8 cellular contexts compared by ENCODE assay signal in the genomic region with DNA sequence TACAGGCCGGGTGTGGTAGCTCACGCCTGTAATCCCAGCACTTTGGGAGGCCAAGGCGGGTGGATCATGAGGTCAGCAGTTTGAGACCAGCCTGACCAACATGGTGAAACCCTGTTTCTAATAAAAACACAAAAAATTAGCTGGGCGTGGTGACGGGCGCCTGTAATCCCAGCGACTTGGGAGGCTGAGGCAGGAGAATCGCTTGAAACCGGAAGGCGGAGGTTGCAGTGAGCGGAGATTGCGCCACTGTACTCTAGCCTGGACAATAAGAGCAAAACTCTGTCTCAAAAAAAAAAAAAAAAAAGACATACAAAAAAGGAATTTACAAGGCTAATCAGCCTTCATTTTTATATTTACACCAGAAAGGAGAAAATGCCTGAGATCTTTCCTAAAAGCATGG.
DNase-seq lines count a peak whose midpoint lies in the region; ATAC-seq and TF ChIP-seq lines count a peak whose summit lies in the region.
"Not testable (repeated sequence)": the region's sequence is repeated elsewhere in the genome, so short reads cannot be mapped to it uniquely, and the experiment has no call there.

No MANE protein-coding gene starts in this region.

- H4K20me1 ChIP-seq in BLaER1 treated with 17β-estradiol and CSF1 and Interleukin-3, amounts not matched to agents 10 nM and 100 nM: peaks cover 0 to 91% (median 29%) of the 10 kb centered on the region in 11 experiments; a peak in 15 of 22 replicates
- peaks cover 86% of the 10 kb centered on the region for H4K20me1 ChIP-seq in osteoblast (ENCODE audit: insufficient read depth, low read length)
- H4K20me1 ChIP-seq in smooth muscle cell (ENCODE audit: low read depth): peaks cover 97% of the 10 kb centered on the region

- not testable (repeated sequence) for H3K27me3 ChIP-seq in BLaER1 treated with 17β-estradiol and CSF1 and Interleukin-3, amounts not matched to agents 10 nM and 100 nM; left lung; osteoblast (ENCODE audit: insufficient read depth, low read length); smooth muscle cell (ENCODE audit: low read depth); upper lobe of right lung

- peaks cover 56 to 71% (median 65%) of the 10 kb centered on the region in 10 experiments for H3K4me1 ChIP-seq in BLaER1 treated with 17β-estradiol and CSF1 and Interleukin-3, amounts not matched to agents 10 nM and 100 nM
- H3K4me1 ChIP-seq in left lung: peaks cover 12 to 37% of the 10 kb centered on the region in 2 donors
- peaks cover 33% of the 10 kb centered on the region for H3K4me1 ChIP-seq in osteoblast (ENCODE audit: insufficient read depth, low read length)
- peaks cover 11% of the 10 kb centered on the region for H3K4me1 ChIP-seq in smooth muscle cell (ENCODE audit: low read depth)
- peaks cover 22% of the 10 kb centered on the region for H3K4me1 ChIP-seq in upper lobe of right lung

- H3K36me3 Mint-ChIP-seq in HFFc6 (ENCODE audit: low read depth): peaks cover 33% of the 10 kb centered on the region
- H3K36me3 Mint-ChIP-seq in WTC11; chondrocyte (ENCODE audit: low read depth): not testable (repeated sequence)

- H3K9me3 ChIP-seq in BLaER1 treated with 17β-estradiol and CSF1 and Interleukin-3, amounts not matched to agents 10 nM and 100 nM (replicated peaks in 1 of 11); left lung; osteoblast (ENCODE audit: low read depth, low read length); smooth muscle cell (replicated peaks; ENCODE audit: low read depth); upper lobe of right lung: not testable (repeated sequence)

- 84% methylated on average over 12 of the region's 12 CpGs for WGBS in smooth muscle cell (ENCODE audit: low lambda C conversion rate)

- peak overlapping the region in 8 of 11 experiments; percentile 20 to 70 (median 66); a peak in 13 of 22 replicates for H3K4me2 ChIP-seq in BLaER1 treated with 17β-estradiol and CSF1 and Interleukin-3, amounts not matched to agents 10 nM and 100 nM
- not testable (repeated sequence) for H3K4me2 ChIP-seq in osteoblast (ENCODE audit: insufficient read depth, low read length); smooth muscle cell

- H3K36me3 ChIP-seq in BLaER1 treated with 17β-estradiol and CSF1 and Interleukin-3, amounts not matched to agents 10 nM and 100 nM: peaks cover 4 to 37% (median 19%) of the 10 kb centered on the region in 11 experiments; a peak in 20 of 22 replicates
- not testable (repeated sequence) for H3K36me3 ChIP-seq in left lung; smooth muscle cell (ENCODE audit: low read depth); upper lobe of right lung
- peaks cover 44% of the 10 kb centered on the region for H3K36me3 ChIP-seq in osteoblast (ENCODE audit: insufficient read depth, low read length)

- H3K27ac Mint-ChIP-seq in HFFc6 (peak overlapping the region; percentile 54), WTC11 (0 out of 2 replicates have a peak overlapping the region, but pooled peaks have one; percentile 84), chondrocyte (ENCODE audit: unreplicated experiment) (peak overlapping the region; percentile 79)

- CTCF ChIA-PET in WTC11 (lab: Charles Lee): interaction anchor here (0.7 to 10.6 kb wide), 5 partner anchors 9 to 135 kb away, joined by 3 to 243 read pairs (median 4); a partner anchor contains a TSS

- peak overlapping the region; percentile 7; the same call in 1 of the 2 replicates for H3K4me3 Mint-ChIP-seq in HFFc6
- H3K4me3 Mint-ChIP-seq in WTC11; chondrocyte (ENCODE audit: unreplicated experiment): not testable (repeated sequence)

- not testable (repeated sequence) for H3K9me3 Mint-ChIP-seq in HFFc6; WTC11; chondrocyte (ENCODE audit: low read depth)

- peak overlapping the region in 7 of 11 experiments; percentile 21 to 70 (median 37); a peak in 10 of 22 replicates for H3K27ac ChIP-seq in BLaER1 treated with 17β-estradiol and CSF1 and Interleukin-3, amounts not matched to agents 10 nM and 100 nM
- H3K27ac ChIP-seq in left lung (peak overlapping the region in 1 of 2 donors; percentile 51), osteoblast (ENCODE audit: low read depth, low read length) (peak overlapping the region; percentile 7), smooth muscle cell (ENCODE audit: low read depth) (peak overlapping the region; percentile 5)
- not testable (repeated sequence) for H3K27ac ChIP-seq in upper lobe of right lung

- not testable (repeated sequence) for ATAC-seq in WTC11, left lung, upper lobe of right lung

- intact Hi-C loops in left lung (cut with DNase I); upper lobe of right lung (cut with DNase I): not testable (repeated sequence)

- H3K9ac ChIP-seq in BLaER1 treated with 17β-estradiol and CSF1 and Interleukin-3, amounts not matched to agents 10 nM and 100 nM: peak overlapping the region in 3 of 11 experiments; percentile 3 to 32 (median 26); a peak in 2 of 22 replicates
- not testable (repeated sequence) for H3K9ac ChIP-seq in smooth muscle cell (ENCODE audit: low read depth)

- H3K4me1 Mint-ChIP-seq in HFFc6 (ENCODE audit: low read depth) (peaks cover 74% of the 10 kb centered on the region), WTC11 (peaks cover 42% of the 10 kb centered on the region), chondrocyte (ENCODE audit: low read depth) (peaks cover 62% of the 10 kb centered on the region)

- POLR2A ChIA-PET in WTC11 (lab: Charles Lee): interaction anchor here (0.7 to 0.8 kb wide), 2 partner anchors 78 to 141 kb away, joined by 5 to 6 read pairs; a partner anchor contains a TSS

- not testable (repeated sequence) for H3K4me3 ChIP-seq in BLaER1 treated with 17β-estradiol and CSF1 and Interleukin-3, amounts not matched to agents 10 nM and 100 nM; left lung; osteoblast (ENCODE audit: insufficient read depth, low read length); smooth muscle cell; upper lobe of right lung

- not testable (repeated sequence) for DNase-seq in HFFc6; WTC11 (ENCODE audit: low spot score); chondrocyte (ENCODE audit: low spot score); osteoblast (ENCODE audit: insufficient read length, low spot score, missing footprints); smooth muscle cell (lab: John Stamatoyannopoulos, UW; ENCODE audit: unreplicated experiment)
- DNase-seq in left lung: peak; percentile 52 to 66
- peak; percentile 75 for DNase-seq in upper lobe of right lung

- peaks cover 13% of the 10 kb centered on the region for H3F3A ChIP-seq in smooth muscle cell (ENCODE audit: low read depth)

- TF ChIP-seq CTCF in HFFc6 (IDR thresholded peaks at IDR 0.05); WTC11 (IDR thresholded peaks at IDR 0.05); chondrocyte (IDR thresholded peaks at IDR 0.05); left lung (IDR thresholded peaks at IDR 0.05); osteoblast (IDR thresholded peaks at IDR 0.05; ENCODE audit: extremely low read depth, low read depth, low read length); smooth muscle cell (IDR thresholded peaks at IDR 0.05; ENCODE audit: borderline replicate concordance, insufficient read depth, poor library complexity, severe bottlenecking); upper lobe of right lung (IDR thresholded peaks at IDR 0.05): not testable (repeated sequence)

- H3K27me3 Mint-ChIP-seq in HFFc6 (ENCODE audit: insufficient read depth); WTC11 (ENCODE audit: low read depth); chondrocyte (ENCODE audit: low read depth): not testable (repeated sequence)

- peaks cover 96% of the 10 kb centered on the region for H3K79me2 ChIP-seq in osteoblast (ENCODE audit: insufficient read depth, low read length)
- peaks cover 96% of the 10 kb centered on the region for H3K79me2 ChIP-seq in smooth muscle cell (ENCODE audit: low read depth)

- not testable (repeated sequence) for H2AFZ ChIP-seq in osteoblast (ENCODE audit: low read length); smooth muscle cell (ENCODE audit: low read depth)
